ENCODE assay signal across 16 cellular contexts in genomic region chr12:57261385-57261784, GRCh38. TPM values are rescaled to one million over a fixed set of nuclear protein-coding genes. Genes with fewer than 3 reads are reported as not detected.
DNase-seq lines count a peak whose midpoint lies in the region; ATAC-seq, FAIRE-seq and TF ChIP-seq lines count a peak whose summit lies in the region.
"Had no signal": no experiment of that assay in that cellular context is flagged by ENCODE, and none has a peak within 500 bp of the region (broad histone marks: within the 10 kb centered on the region; RNA-seq: fewer than 3 reads in every experiment).

No MANE protein-coding gene starts in this region.

- no peak for ATAC-seq in HepG2
- ATAC-seq in left cardiac atrium: peak; percentile 19 to 24
- ATAC-seq in GM18505 (IDR thresholded peaks at IDR 0.05; ENCODE audit: unreplicated experiment): no peak
- ATAC-seq in HG03196 (IDR thresholded peaks at IDR 0.05; ENCODE audit: unreplicated experiment): no peak
- ATAC-seq: activated naive CD4-positive, alpha-beta T cell treated with anti-CD3 and anti-CD28 coated beads, Interleukin-2, amount 50 U/mL, for 72 hours had no signal

- no TSS peak for BruUV-seq in HepG2 (replicated peaks; lab: Mats Ljungman, UMichigan)

- WGBS in liver: 58% methylated on average over 2 of the region's 2 CpGs
- WGBS in HepG2 (ENCODE audit: low lambda C conversion rate): 85% methylated on average over 2 of the region's 2 CpGs

- CTCF ChIA-PET in HepG2 (lab: Yijun Ruan, JAX; ENCODE audit: low intra/inter-chr PET ratio, low total read pairs): no interaction called here

- POLR2A ChIA-PET in HepG2 (lab: Yijun Ruan, JAX): interaction anchor here (0.6 kb wide), 1 partner anchor 151 kb away, joined by 3 read pairs; no protein-coding TSS in a partner anchor

- TF ChIP-seq CTCF in liver (IDR thresholded peaks at IDR 0.05; ENCODE audit: low read depth, low read length, missing input control): no peak
- no peak for TF ChIP-seq CTCF in HepG2 (CRISPR knock-in tag; IDR thresholded peaks at IDR 0.05)

- H3K4me1 ChIP-seq in liver (ENCODE audit: control insufficient read depth in 4 of 4, insufficient read depth in 4 of 4, low read length in 3 of 4) (peaks cover 7 to 53% (median 42%) of the 10 kb centered on the region in 4 donors), HepG2 (ENCODE audit: insufficient read depth, low read length) (peaks cover 13% of the 10 kb centered on the region)
- H3K4me1 ChIP-seq in effector memory CD4-positive, alpha-beta T cell (ENCODE audit: control insufficient read depth, insufficient read depth, low read length, poor library complexity, severe bottlenecking): no peaks in the 10 kb centered on the region
- H3K4me1 ChIP-seq: Caco-2 had no signal

- H3K9me3 ChIP-seq in liver (ENCODE audit: control insufficient read depth in 4 of 4, low read length in 3 of 4) (no peaks in the 10 kb centered on the region), HepG2 (ENCODE audit: low read length) (no peaks in the 10 kb centered on the region)
- H3K9me3 ChIP-seq in effector memory CD4-positive, alpha-beta T cell (ENCODE audit: control insufficient read depth, low read length): no peaks in the 10 kb centered on the region
- H3K9me3 ChIP-seq: Caco-2 had no signal

- H3K36me3 ChIP-seq in liver (ENCODE audit: control insufficient read depth in 4 of 4, insufficient read depth in 3 of 4, low read depth in 1 of 4, low read length in 3 of 4) (peaks cover 0 to 28% (median 7%) of the 10 kb centered on the region in 4 donors), HepG2 (replicated peaks in 1 of 2; ENCODE audit: control insufficient read depth in 1 of 2, insufficient read depth in 2 of 2, low read length in 2 of 2) (peaks cover 9 to 39% of the 10 kb centered on the region in 2 experiments)
- H3K36me3 ChIP-seq in effector memory CD4-positive, alpha-beta T cell (ENCODE audit: control insufficient read depth, insufficient read depth, low read length): peaks cover 53% of the 10 kb centered on the region

- no peak for TF ChIP-seq RAD21 in liver (IDR thresholded peaks at IDR 0.05)
- no peak for TF ChIP-seq RAD21 in HepG2 (CRISPR knock-in tag; IDR thresholded peaks at IDR 0.05)

- H3K4me2 ChIP-seq in HepG2 (ENCODE audit: low read depth, low read length): no peak overlapping the region

- no peak for FAIRE-seq in HepG2 (lab: Jason Lieb, UNC)

- no peaks in the 10 kb centered on the region for H3K27me3 ChIP-seq in liver (ENCODE audit: control insufficient read depth in 4 of 4, insufficient read depth in 4 of 4, low read length in 3 of 4)
- H3K27me3 ChIP-seq in HepG2 (ENCODE audit: control insufficient read depth in 1 of 2, insufficient read depth in 2 of 2, low read length in 2 of 2): no peaks in the 10 kb centered on the region
- no peaks in the 10 kb centered on the region for H3K27me3 ChIP-seq in effector memory CD4-positive, alpha-beta T cell (replicated peaks; ENCODE audit: control insufficient read depth, insufficient read depth, low read length, poor library complexity, severe bottlenecking)
- H3K27me3 ChIP-seq: brain microvascular endothelial cell, dorsolateral prefrontal cortex had no signal

- H4K20me1 ChIP-seq in HepG2 (ENCODE audit: insufficient read depth, low read length): no peaks in the 10 kb centered on the region

- in situ Hi-C loops in HepG2 (cut with HindIII; ENCODE audit: extremely low pct_ligation_motif_present, low pct_unique_long_range_greater_than_20kb): loop anchor here (5.0 kb wide), 1 partner anchor 196 kb away; the partner anchor contains the start of genes GLI1 and INHBE

- TF ChIP-seq POLR2A in HepG2 (IDR thresholded peaks at IDR 0.05; ENCODE audit: insufficient read depth in 1 of 2, low read depth in 2 of 2, low read length in 2 of 2) (no peak), GM18505 (IDR thresholded peaks at IDR 0.05; ENCODE audit: borderline replicate concordance, extremely low read depth, insufficient read depth, insufficient read length) (no peak)

- TF ChIP-seq EP300 in HepG2 (IDR thresholded peaks at IDR 0.05; ENCODE audit: low read depth in 2 of 2, low read length in 2 of 2) (no peak), HepG2 (CRISPR knock-in tag; IDR thresholded peaks at IDR 0.05; ENCODE audit: borderline replicate concordance) (no peak)

- H3K27ac ChIP-seq in liver (ENCODE audit: low read depth in 1 of 2, low read length in 2 of 2): peak overlapping the region; percentile 80 to 90
- no peak overlapping the region for H3K27ac ChIP-seq in HepG2 (ENCODE audit: extremely low read length, insufficient read depth, low read length)
- H3K27ac ChIP-seq in effector memory CD4-positive, alpha-beta T cell (ENCODE audit: insufficient read depth, low read length, poor library complexity, severe bottlenecking): no peak overlapping the region
- H3K27ac ChIP-seq: brain microvascular endothelial cell had no signal

- no peak overlapping the region for H2AFZ ChIP-seq in HepG2 (ENCODE audit: low read length)

- DNase-seq in HepG2 (ENCODE audit: low spot score) (no peak), NCI-H2227 treated with DMSO at 0.1 percent for 48 hours (lab: John Stamatoyannopoulos, UW) (peak; percentile 75), left cardiac atrium (no peak), OCI-M2 (lab: John Stamatoyannopoulos, UW; ENCODE audit: unreplicated experiment) (no peak)
- no peak for DNase-seq in effector memory CD4-positive, alpha-beta T cell
- DNase-seq: activated T-cell treated with anti-CD3 and anti-CD28 coated beads, Interleukin-2, amount 50 U/mL, for 24 hours; brain microvascular endothelial cell; Caco-2; hippocampal formation; MM.1S had no signal

- intact Hi-C loops in HepG2 (cut with micrococcal nuclease; ENCODE audit: unreplicated experiment) (loop anchor here (5.0 kb wide), 1 partner anchor 191 kb away; no protein-coding TSS in a partner anchor), left cardiac atrium (cut with DNase I) (loop anchor here in 1 of 2 donors (5.0 kb wide), 1 partner anchor 191 kb away; no protein-coding TSS in a partner anchor)

- no peak overlapping the region for H3K9ac ChIP-seq in liver (ENCODE audit: low read depth in 1 of 2, low read length in 2 of 2)
- no peak overlapping the region for H3K9ac ChIP-seq in HepG2 (ENCODE audit: insufficient read depth, low read depth, low read length)

- H3K4me3 ChIP-seq in liver (ENCODE audit: low read depth in 1 of 3, low read length in 3 of 3): no peak overlapping the region
- H3K4me3 ChIP-seq in HepG2 (replicated peaks in 1 of 3; ENCODE audit: insufficient read depth in 1 of 3, low read depth in 2 of 3, low read length in 3 of 3): no peak overlapping the region
- no peak overlapping the region for H3K4me3 ChIP-seq in effector memory CD4-positive, alpha-beta T cell (ENCODE audit: insufficient read depth, low read depth, low read length, poor library complexity, severe bottlenecking)
- H3K4me3 ChIP-seq: dorsolateral prefrontal cortex had no signal

- H3K79me2 ChIP-seq in HepG2 (ENCODE audit: insufficient read depth, low read length): no peaks in the 10 kb centered on the region

RNA-seq across cellular contexts. Expression of gene STAC3, which starts 10.4 kb away (rescaled TPM):
- 1 to 10 TPM in 1 of 2 donors, under 1 TPM in 1; 0.84 to 1.1 TPM for total RNA-seq in liver
- 1 to 10 TPM in 1 of 2 donors, under 1 TPM in 1; 0.19 to 1.3 TPM for polyA plus RNA-seq in liver
- total RNA-seq in HepG2 (2016; rRNA removed; fragmentation: Illumina TruSeq; extraction: Trizol): 0.14 and 0.18 TPM in 2 replicates
- total RNA-seq in HepG2 (2016; cell fraction: cytosol; rRNA removed; fragmentation: Illumina TruSeq; extraction: Trizol; ENCODE audit: low read depth): not detected in 2 replicates
- 0.25 and 0.26 TPM in 2 replicates for total RNA-seq in HepG2 (2016; cell fraction: insoluble cytoplasmic fraction; rRNA removed; fragmentation: Illumina TruSeq; extraction: Trizol)
- total RNA-seq in HepG2 (2016; cell fraction: membrane; rRNA removed; fragmentation: Illumina TruSeq; extraction: Trizol): not detected in 2 replicates
- total RNA-seq in HepG2 (2016; cell fraction: nucleus; rRNA removed; fragmentation: Illumina TruSeq; extraction: Trizol): 0.34 and 0.62 TPM in 2 replicates
- polyA plus RNA-seq in HepG2 (2011; rRNA removed): 0.22 and 0.27 TPM in 2 replicates
- 0.05 and 0.17 TPM in 2 replicates for polyA plus RNA-seq in HepG2 (2011; cell fraction: cytosol; rRNA removed)
- 1.3 TPM in 2 replicates for polyA plus RNA-seq in HepG2 (2011; cell fraction: nucleus; rRNA removed)
- 0.34 and 0.49 TPM in 2 replicates for polyA plus RNA-seq in HepG2 (2012)
- 0.12 TPM in 1 of 2 replicates, not detected in the other for polyA plus RNA-seq in HepG2 (2016; cell fraction: cytosol; fragmentation: Illumina TruSeq; extraction: Trizol; ENCODE audit: low read depth)
- 0.19 and 0.38 TPM in 2 replicates for polyA plus RNA-seq in HepG2 (2016; cell fraction: insoluble cytoplasmic fraction; fragmentation: Illumina TruSeq; extraction: Trizol; ENCODE audit: low read depth)
- 0.18 TPM in 1 of 2 replicates, not detected in the other for polyA plus RNA-seq in HepG2 (2016; cell fraction: membrane; fragmentation: Illumina TruSeq; extraction: Trizol; ENCODE audit: low read depth)
- 1.4 and 2.4 TPM in 2 replicates for polyA plus RNA-seq in HepG2 (2016; cell fraction: nucleus; fragmentation: Illumina TruSeq; extraction: Trizol; ENCODE audit: insufficient read depth, low read depth)
- 0.54 TPM in 1 of 2 replicates, not detected in the other for polyA minus RNA-seq in HepG2 (2011; rRNA and poly(A)+ RNA removed; ENCODE audit: low replicate concordance)
- polyA minus RNA-seq in HepG2 (2011; cell fraction: cytosol; rRNA and poly(A)+ RNA removed): not detected in 2 replicates
- polyA minus RNA-seq in HepG2 (2011; cell fraction: nucleus; rRNA and poly(A)+ RNA removed): 0.99 and 1.3 TPM in 2 replicates
- 1 to 10 TPM; 1.2 to 2.7 TPM for total RNA-seq in left cardiac atrium
- total RNA-seq: SK-MEL-5 had no signal

RNA-seq across cellular contexts. Expression of gene SHMT2, which starts 31.9 kb away (rescaled TPM):
- total RNA-seq in liver: 100 to 1,000 TPM in 1 of 2 donors, 10 to 100 TPM in 1; 66.7 to 236 TPM
- 100 to 1,000 TPM; 121 to 276 TPM for polyA plus RNA-seq in liver
- total RNA-seq in HepG2 (2016; rRNA removed; fragmentation: Illumina TruSeq; extraction: Trizol): 181 and 184 TPM in 2 replicates
- total RNA-seq in HepG2 (2016; cell fraction: cytosol; rRNA removed; fragmentation: Illumina TruSeq; extraction: Trizol; ENCODE audit: low read depth): 34.5 and 40.7 TPM in 2 replicates
- total RNA-seq in HepG2 (2016; cell fraction: insoluble cytoplasmic fraction; rRNA removed; fragmentation: Illumina TruSeq; extraction: Trizol): 185 and 193 TPM in 2 replicates
- total RNA-seq in HepG2 (2016; cell fraction: membrane; rRNA removed; fragmentation: Illumina TruSeq; extraction: Trizol): 86.2 and 91.5 TPM in 2 replicates
- 87.0 and 104 TPM in 2 replicates for total RNA-seq in HepG2 (2016; cell fraction: nucleus; rRNA removed; fragmentation: Illumina TruSeq; extraction: Trizol)
- 393 and 420 TPM in 2 replicates for polyA plus RNA-seq in HepG2 (2011; rRNA removed)
- polyA plus RNA-seq in HepG2 (2011; cell fraction: cytosol; rRNA removed): 388 and 543 TPM in 2 replicates
- 527 and 559 TPM in 2 replicates for polyA plus RNA-seq in HepG2 (2011; cell fraction: nucleus; rRNA removed)
- 193 and 317 TPM in 2 replicates for polyA plus RNA-seq in HepG2 (2012)
- polyA plus RNA-seq in HepG2 (2016; cell fraction: cytosol; fragmentation: Illumina TruSeq; extraction: Trizol; ENCODE audit: low read depth): 47.3 and 51.9 TPM in 2 replicates
- 228 and 257 TPM in 2 replicates for polyA plus RNA-seq in HepG2 (2016; cell fraction: insoluble cytoplasmic fraction; fragmentation: Illumina TruSeq; extraction: Trizol; ENCODE audit: low read depth)
- 85.7 and 97.2 TPM in 2 replicates for polyA plus RNA-seq in HepG2 (2016; cell fraction: membrane; fragmentation: Illumina TruSeq; extraction: Trizol; ENCODE audit: low read depth)
- 161 and 174 TPM in 2 replicates for polyA plus RNA-seq in HepG2 (2016; cell fraction: nucleus; fragmentation: Illumina TruSeq; extraction: Trizol; ENCODE audit: insufficient read depth, low read depth)
- polyA minus RNA-seq in HepG2 (2011; rRNA and poly(A)+ RNA removed; ENCODE audit: low replicate concordance): 452 and 685 TPM in 2 replicates
- polyA minus RNA-seq in HepG2 (2011; cell fraction: cytosol; rRNA and poly(A)+ RNA removed): 216 and 224 TPM in 2 replicates
- polyA minus RNA-seq in HepG2 (2011; cell fraction: nucleus; rRNA and poly(A)+ RNA removed): 130 and 151 TPM in 2 replicates
- 10 to 100 TPM; 31.1 to 39.6 TPM for total RNA-seq in left cardiac atrium

RNA-seq across cellular contexts. Expression of gene NXPH4, which starts 44.8 kb away (rescaled TPM):
- total RNA-seq in liver (not detected), HepG2 (2016; rRNA removed; fragmentation: Illumina TruSeq; extraction: Trizol) (not detected in 2 replicates), left cardiac atrium (1 to 10 TPM in 1 of 2 donors, under 1 TPM in 1; 0.50 to 2.1 TPM)
- polyA plus RNA-seq in liver (under 1 TPM in 1 of 2 donors, not detected in 1; 0.15 TPM), HepG2 (2011; rRNA removed) (0.13 and 0.24 TPM in 2 replicates)
- not detected in 2 replicates for total RNA-seq in HepG2 (2016; cell fraction: cytosol; rRNA removed; fragmentation: Illumina TruSeq; extraction: Trizol; ENCODE audit: low read depth)
- not detected in 2 replicates for total RNA-seq in HepG2 (2016; cell fraction: insoluble cytoplasmic fraction; rRNA removed; fragmentation: Illumina TruSeq; extraction: Trizol)
- total RNA-seq in HepG2 (2016; cell fraction: membrane; rRNA removed; fragmentation: Illumina TruSeq; extraction: Trizol): not detected in 2 replicates
- not detected in 2 replicates for total RNA-seq in HepG2 (2016; cell fraction: nucleus; rRNA removed; fragmentation: Illumina TruSeq; extraction: Trizol)
- 0.18 and 0.24 TPM in 2 replicates for polyA plus RNA-seq in HepG2 (2011; cell fraction: cytosol; rRNA removed)
- polyA plus RNA-seq in HepG2 (2011; cell fraction: nucleus; rRNA removed): 0.54 and 0.55 TPM in 2 replicates
- 1.9 and 2.5 TPM in 2 replicates for polyA plus RNA-seq in HepG2 (2012)
- not detected in 2 replicates for polyA plus RNA-seq in HepG2 (2016; cell fraction: cytosol; fragmentation: Illumina TruSeq; extraction: Trizol; ENCODE audit: low read depth)
- polyA plus RNA-seq in HepG2 (2016; cell fraction: insoluble cytoplasmic fraction; fragmentation: Illumina TruSeq; extraction: Trizol; ENCODE audit: low read depth): not detected in 2 replicates
- not detected in 2 replicates for polyA plus RNA-seq in HepG2 (2016; cell fraction: membrane; fragmentation: Illumina TruSeq; extraction: Trizol; ENCODE audit: low read depth)
- polyA plus RNA-seq in HepG2 (2016; cell fraction: nucleus; fragmentation: Illumina TruSeq; extraction: Trizol; ENCODE audit: insufficient read depth, low read depth): not detected in 2 replicates
- polyA minus RNA-seq in HepG2 (2011; rRNA and poly(A)+ RNA removed; ENCODE audit: low replicate concordance): 0.30 and 2.2 TPM in 2 replicates
- polyA minus RNA-seq in HepG2 (2011; cell fraction: cytosol; rRNA and poly(A)+ RNA removed): not detected in 2 replicates
- polyA minus RNA-seq in HepG2 (2011; cell fraction: nucleus; rRNA and poly(A)+ RNA removed): 0.25 TPM in 1 of 2 replicates, not detected in the other

Comparison
In these comparisons a context has a peak if more than half of its experiments do, and no peak if none do; other contexts are left out.
1. H3K27ac ChIP-seq: peak in liver (2 of 2); none in HepG2 (single experiment) and effector memory CD4-positive, alpha-beta T cell (single experiment).
2. ATAC-seq: peak in left cardiac atrium (2 of 2); none in HepG2 (single experiment), GM18505 (single experiment) and HG03196 (single experiment).